Comparison of ENCODE assay signal across 9 cellular contexts in the genomic region with DNA sequence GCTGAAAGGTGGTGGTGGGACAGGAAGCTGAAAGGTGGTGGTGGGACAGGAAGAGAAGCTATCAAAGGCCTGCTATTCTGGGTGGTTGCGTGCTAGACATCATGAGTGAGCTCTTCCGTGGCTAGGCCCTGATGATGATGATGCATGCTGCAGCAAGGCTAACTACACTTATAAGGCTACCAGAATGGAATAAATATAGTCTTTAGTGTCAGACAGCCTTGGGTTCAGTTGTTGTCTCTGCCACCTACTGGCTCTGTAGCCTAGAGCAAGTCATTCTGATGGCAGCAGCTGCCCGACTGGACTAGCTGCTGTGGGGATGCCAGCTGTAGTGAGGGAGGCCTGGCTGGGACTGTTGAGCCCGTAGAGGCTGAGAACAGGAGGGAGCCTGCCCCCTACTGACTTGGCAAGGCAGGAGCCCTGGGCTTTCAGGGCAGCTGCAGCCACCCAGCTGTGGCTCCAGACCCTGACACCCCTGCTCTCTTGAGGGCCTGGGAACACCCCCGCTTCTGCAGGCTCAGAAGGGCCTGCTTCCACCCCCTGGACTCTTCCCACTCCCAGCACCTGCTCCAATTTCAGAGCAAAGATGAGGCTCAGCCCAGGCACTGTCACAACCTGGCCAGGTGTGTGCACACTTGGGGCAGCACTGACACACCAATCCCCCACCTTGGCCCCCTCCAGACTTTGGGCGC. TPM values are rescaled to one million over a fixed set of nuclear protein-coding genes. Genes with fewer than 3 reads are reported as not detected.
DNase-seq lines count a peak whose midpoint lies in the region; ATAC-seq lines count a peak whose summit lies in the region.
"Had no signal": no experiment of that assay in that cellular context is flagged by ENCODE, and none has a peak within 500 bp of the region (broad histone marks: within the 10 kb centered on the region; RNA-seq: fewer than 3 reads in every experiment).

No MANE protein-coding gene starts in this region.

- H3K4me3 ChIP-seq in right cardiac atrium (ENCODE audit: low read length) = no peak overlapping the region

- no peaks in the 10 kb centered on the region for H3K4me1 ChIP-seq in right cardiac atrium (ENCODE audit: control insufficient read depth, insufficient read depth, low read length)

- no peaks in the 10 kb centered on the region for H3K27me3 ChIP-seq in right cardiac atrium (ENCODE audit: control insufficient read depth, insufficient read depth)

- DNase-seq in right cardiac atrium (peak in 2 of 3 donors; percentile 35), cardiac septum (ENCODE audit: low spot score) (no peak), left colon (peak in 1 of 2 donors; percentile 14), iPS-NIHi11 (ENCODE audit: low spot score) (no peak), GDM1 (lab: John Stamatoyannopoulos, UW) (no peak), G401 (ENCODE audit: low spot score) (no peak)
- peak; percentile 75 to 81 for DNase-seq in activated CD4-positive, alpha-beta T cell treated with anti-CD3 and anti-CD28 coated beads, Interleukin-2, amount 50 U/mL, for 48 hours

- intact Hi-C loops in right cardiac atrium (cut with DNase I) (no loop called here), cardiac septum (cut with DNase I) (no loop called here), left colon (cut with DNase I, micrococcal nuclease) (no loop called here)

- no peak overlapping the region for H3K27ac ChIP-seq in right cardiac atrium (ENCODE audit: low read length)

- H3K9me3 ChIP-seq in right cardiac atrium (ENCODE audit: control insufficient read depth, low read length) = no peaks in the 10 kb centered on the region

- in situ Hi-C loops in G401 (cut with HindIII; ENCODE audit: low sequenced_read_pairs) = no loop called here

- WGBS in right cardiac atrium = 86% methylated on average over 6 of the region's 6 CpGs

- ATAC-seq in right cardiac atrium (no peak), HG03378 (IDR thresholded peaks at IDR 0.05; ENCODE audit: unreplicated experiment) (peak; percentile 78), left colon (peak; percentile 42)

RNA-seq across cellular contexts. Expression of gene ZBED2, which starts 21.4 kb away (rescaled TPM):
- not detected for total RNA-seq in right cardiac atrium
- not detected for polyA plus RNA-seq in right cardiac atrium
- not detected for total RNA-seq in cardiac septum
- not detected for total RNA-seq in left colon
- total RNA-seq in G401 (2014; rRNA removed; shearing (Covaris generic)) = not detected in 2 replicates
- total RNA-seq: subcutaneous adipose tissue had no signal

RNA-seq across cellular contexts. Expression of gene PLCXD2, which starts 57.9 kb away (rescaled TPM):
- under 1 TPM; 0.29 to 0.61 (median 0.55) TPM for total RNA-seq in right cardiac atrium
- 0.27 TPM for polyA plus RNA-seq in right cardiac atrium
- 2.2 TPM for total RNA-seq in cardiac septum
- 1 to 10 TPM; 6.9 to 7.8 TPM for total RNA-seq in left colon
- total RNA-seq in G401 (2014; rRNA removed; shearing (Covaris generic)) = not detected in 2 replicates

Comparison
In these comparisons a context has a peak if more than half of its experiments do, and no peak if none do; other contexts are left out.
1. DNase-seq: peak in right cardiac atrium (2 of 3) and activated CD4-positive, alpha-beta T cell treated with anti-CD3 and anti-CD28 coated beads, Interleukin-2, amount 50 U/mL, for 48 hours (2 of 2); none in cardiac septum (single experiment), iPS-NIHi11 (single experiment), GDM1 (single experiment) and G401 (single experiment).
2. ATAC-seq: peak in HG03378 (single experiment) and left colon (single experiment); none in right cardiac atrium (0 of 2).